ENCODE assay signal across 10 cellular contexts in genomic region chr1:17531682-17532487, GRCh38. TPM values are rescaled to one million over a fixed set of nuclear protein-coding genes. Genes with fewer than 3 reads are reported as not detected.
DNase-seq lines count a peak whose midpoint lies in the region; ATAC-seq, FAIRE-seq and TF ChIP-seq lines count a peak whose summit lies in the region.
"Had no signal": no experiment of that assay in that cellular context is flagged by ENCODE, and none has a peak within 500 bp of the region (broad histone marks: within the 10 kb centered on the region; RNA-seq: fewer than 3 reads in every experiment).

No MANE protein-coding gene starts in this region.

- peaks cover 36% of the 10 kb centered on the region for H3K27me3 Mint-ChIP-seq in T-helper 17 cell

- H3K9ac ChIP-seq in parathyroid adenoma: no peak overlapping the region

- peak overlapping the region; percentile 83 for H2AFZ ChIP-seq in parathyroid adenoma

- H3K4me1 Mint-ChIP-seq in T-helper 17 cell: peaks cover 2% of the 10 kb centered on the region

- H3K4me3 Mint-ChIP-seq in T-helper 17 cell: no peak overlapping the region
- H3K4me3 Mint-ChIP-seq: CD14-positive monocyte had no signal

- no peaks in the 10 kb centered on the region for H3K9me3 ChIP-seq in cardiac muscle cell (ENCODE audit: low read depth)
- no peaks in the 10 kb centered on the region for H3K9me3 ChIP-seq in parathyroid adenoma (ENCODE audit: control insufficient read depth, low read length)
- H3K9me3 ChIP-seq in T-helper 17 cell (ENCODE audit: control insufficient read depth, low read length, poor library complexity, severe bottlenecking): no peaks in the 10 kb centered on the region

- H3K27ac ChIP-seq in cardiac muscle cell (peak overlapping the region; percentile 68), parathyroid adenoma (peak overlapping the region; percentile 95)

- peaks cover 4% of the 10 kb centered on the region for H3K36me3 Mint-ChIP-seq in T-helper 17 cell (ENCODE audit: low read depth)
- H3K36me3 Mint-ChIP-seq: CD14-positive monocyte had no signal

- FAIRE-seq in urothelium cell line (lab: Jason Lieb, UNC): no peak
- FAIRE-seq: TTC549 had no signal

- H3K36me3 ChIP-seq in cardiac muscle cell (no peaks in the 10 kb centered on the region), parathyroid adenoma (ENCODE audit: control insufficient read depth, insufficient read depth, low read length) (no peaks in the 10 kb centered on the region)

- DNase-seq in C1 segment of cervical spinal cord (lab: John Stamatoyannopoulos, UW): peak in 12 of 14 donors; percentile 26 to 85 (median 78)
- peak; percentile 37 to 85 for DNase-seq in cardiac muscle cell (ENCODE audit: low read depth in 1 of 2, low spot score in 1 of 2)
- DNase-seq in urothelium cell line (ENCODE audit: low spot score): no peak
- no peak for DNase-seq in NCI-H510A (lab: John Stamatoyannopoulos, UW)
- no peak for DNase-seq in T-helper 17 cell
- DNase-seq in stimulated activated CD8-positive, alpha-beta memory T cell treated with anti-CD3 and anti-CD28 coated beads, Interleukin-4, amount 100 ng/mL, for 48 hours: no peak

- peak; percentile 88 for ATAC-seq in SK-N-SH treated with all-trans-retinoic acid at 6 μM for 48 hours
- no peak for ATAC-seq in T-helper 17 cell

- H3K4me2 ChIP-seq in parathyroid adenoma (ENCODE audit: low read length): no peak overlapping the region

- H3K4me1 ChIP-seq in cardiac muscle cell (ENCODE audit: low read depth): peaks cover 10% of the 10 kb centered on the region
- H3K4me1 ChIP-seq in parathyroid adenoma: peaks cover 11% of the 10 kb centered on the region

- H3K27me3 ChIP-seq in cardiac muscle cell: no peaks in the 10 kb centered on the region
- H3K27me3 ChIP-seq in parathyroid adenoma (ENCODE audit: control insufficient read depth, insufficient read depth, low read length): no peaks in the 10 kb centered on the region

- TF ChIP-seq CTCF in cardiac muscle cell (IDR thresholded peaks at IDR 0.05; ENCODE audit: low read depth, low read length): no peak
- no peak for TF ChIP-seq CTCF in parathyroid adenoma (IDR thresholded peaks at IDR 0.05)

- H3K79me2 ChIP-seq in parathyroid adenoma: no peaks in the 10 kb centered on the region

- no peak overlapping the region for H3K27ac Mint-ChIP-seq in T-helper 17 cell
- H3K27ac Mint-ChIP-seq: CD14-positive monocyte had no signal

- H3K4me3 ChIP-seq in cardiac muscle cell (no peak overlapping the region), parathyroid adenoma (ENCODE audit: low read depth, low read length) (no peak overlapping the region)

TF ChIP-seq in SK-N-SH treated with all-trans-retinoic acid at 6 μM for 48 hours, 23 proteins besides CTCF, POLR2A, EP300 and RAD21:
- no peak for TF ChIP-seq SNAI2 (CRISPR knock-in tag; IDR thresholded peaks at IDR 0.05)
- no peak for TF ChIP-seq RARB (CRISPR knock-in tag; IDR thresholded peaks at IDR 0.05)
- TF ChIP-seq TSHZ2 (CRISPR knock-in tag; IDR thresholded peaks at IDR 0.05): no peak
- TF ChIP-seq TCF4 (CRISPR knock-in tag; IDR thresholded peaks at IDR 0.05; ENCODE audit: borderline replicate concordance): no peak
- TF ChIP-seq BACH2 (CRISPR knock-in tag; IDR thresholded peaks at IDR 0.05; ENCODE audit: borderline replicate concordance): no peak
TF ChIP-seq in SK-N-SH treated with all-trans-retinoic acid at 6 μM for 48 hours: peak in this region for 0.

RNA-seq across cellular contexts. Expression of gene ARHGEF10L, which starts 7.6 kb away (rescaled TPM):
- 55.4 and 57.2 TPM in 2 replicates for total RNA-seq in cardiac muscle cell
- polyA plus RNA-seq in cardiac muscle cell: 30.8 and 32.3 TPM in 2 replicates
- under 1 TPM in 1 of 2 donors, not detected in 1; 0.35 TPM for total RNA-seq in T-helper 17 cell

Comparison
In these comparisons a context has a peak if more than half of its experiments do, and no peak if none do; other contexts are left out.
1. DNase-seq: peak in C1 segment of cervical spinal cord (12 of 14) and cardiac muscle cell (2 of 2); none in urothelium cell line (single experiment), NCI-H510A (single experiment), T-helper 17 cell (0 of 3) and stimulated activated CD8-positive, alpha-beta memory T cell treated with anti-CD3 and anti-CD28 coated beads, Interleukin-4, amount 100 ng/mL, for 48 hours (single experiment).
2. RNA of gene ARHGEF10L, which starts 7.6 kb away (total RNA-seq): 55.4 to 57.2 TPM in cardiac muscle cell; 0.35 TPM in T-helper 17 cell; every median in the first group is over 10 times any median in the second.